ENCODE assay signal across 9 cellular contexts in the genomic region with DNA sequence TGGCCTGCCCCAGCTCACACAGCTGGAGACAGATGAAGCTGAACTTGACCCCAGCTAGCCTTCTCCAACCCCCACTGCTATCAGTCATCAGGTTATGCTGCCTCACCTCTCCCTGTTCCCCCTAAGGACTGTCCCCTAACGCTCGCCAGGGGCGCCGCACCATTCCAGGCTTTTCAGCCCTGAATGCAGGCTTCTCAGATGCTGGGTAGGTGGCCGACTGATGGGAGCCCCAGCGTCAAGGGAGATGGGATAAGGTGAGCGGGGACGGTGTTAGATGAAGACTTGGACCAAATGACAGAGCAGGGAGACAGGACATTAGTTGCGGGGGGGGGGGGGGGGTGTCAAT. TPM values are rescaled to one million over a fixed set of nuclear protein-coding genes. Genes with fewer than 3 reads are reported as not detected.
DNase-seq lines count a peak whose midpoint lies in the region; ATAC-seq and TF ChIP-seq lines count a peak whose summit lies in the region.
"Had no signal": no experiment of that assay in that cellular context is flagged by ENCODE, and none has a peak within 500 bp of the region (broad histone marks: within the 10 kb centered on the region; RNA-seq: fewer than 3 reads in every experiment).

No MANE protein-coding gene starts in this region.

- no peak overlapping the region for H3K27ac Mint-ChIP-seq in WTC11

- H3K36me3 Mint-ChIP-seq in activated T-cell treated with anti-CD3 and anti-CD28 coated beads, Interleukin-2, amount 50 U/mL, for 4 hours (ENCODE audit: insufficient read depth) = no peaks in the 10 kb centered on the region
- H3K36me3 Mint-ChIP-seq in WTC11 = no peaks in the 10 kb centered on the region

- H3K27ac ChIP-seq in iPS-20b (ENCODE audit: low read length) (no peak overlapping the region), thoracic aorta (no peak overlapping the region), suprapubic skin (no peak overlapping the region)

- H3K4me3 ChIP-seq in iPS-20b (ENCODE audit: low read length) (peak overlapping the region; percentile 77), thoracic aorta (peak overlapping the region; percentile 70), suprapubic skin (no peak overlapping the region)

- peaks cover 7% of the 10 kb centered on the region for H3K4me1 Mint-ChIP-seq in activated T-cell treated with anti-CD3 and anti-CD28 coated beads, Interleukin-2, amount 50 U/mL, for 4 hours (ENCODE audit: low read depth)
- peaks cover 23% of the 10 kb centered on the region for H3K4me1 Mint-ChIP-seq in WTC11

- TF ChIP-seq CTCF in WTC11 (IDR thresholded peaks at IDR 0.05) (no peak), thoracic aorta (IDR thresholded peaks at IDR 0.05) (no peak), suprapubic skin (IDR thresholded peaks at IDR 0.05) (no peak)

- H3K27me3 ChIP-seq in iPS-20b (ENCODE audit: insufficient read depth, low read length) = peaks cover 18% of the 10 kb centered on the region
- H3K27me3 ChIP-seq in thoracic aorta (replicated peaks; ENCODE audit: insufficient read depth) = no peaks in the 10 kb centered on the region
- peaks cover 43% of the 10 kb centered on the region for H3K27me3 ChIP-seq in suprapubic skin

- ATAC-seq in activated T-cell treated with anti-CD3 and anti-CD28 coated beads, Interleukin-2, amount 50 U/mL, for 4 hours = no peak
- ATAC-seq in WTC11 (no peak; the same call in 1 of the 2 replicates), thoracic aorta (ENCODE audit: insufficient number of reproducible peaks, low FRiP score, low read depth) (no peak)

- H3K36me3 ChIP-seq in iPS-20b (ENCODE audit: insufficient read depth, low read depth, low read length) (no peaks in the 10 kb centered on the region), thoracic aorta (no peaks in the 10 kb centered on the region), suprapubic skin (no peaks in the 10 kb centered on the region)

- H3K4me1 ChIP-seq in iPS-20b (ENCODE audit: insufficient read depth, low read length) (no peaks in the 10 kb centered on the region; the same call in 1 of the 2 replicates), thoracic aorta (ENCODE audit: control insufficient read depth in 1 of 2, low read depth in 2 of 2) (no peaks in the 10 kb centered on the region), suprapubic skin (peaks cover 18% of the 10 kb centered on the region)

- no peak for TF ChIP-seq POLR2A in suprapubic skin (IDR thresholded peaks at IDR 0.05)

- H3K4me3 Mint-ChIP-seq in activated T-cell treated with anti-CD3 and anti-CD28 coated beads, Interleukin-2, amount 50 U/mL, for 4 hours = peak overlapping the region; percentile 77
- H3K4me3 Mint-ChIP-seq in WTC11 = peak overlapping the region; percentile 67

- DNase-seq in activated T-cell treated with anti-CD3 and anti-CD28 coated beads, Interleukin-2, amount 50 U/mL, for 4 hours = no peak
- no peak for DNase-seq in activated T-cell treated with anti-CD3 and anti-CD28 coated beads, Interleukin-2, amount 50 U/mL, for 48 hours
- DNase-seq in WTC11 (ENCODE audit: low spot score) (peak; percentile 36), thoracic aorta (ENCODE audit: low spot score) (no peak), suprapubic skin (ENCODE audit: low spot score in 2 of 2) (no peak), NK-92 (lab: John Stamatoyannopoulos, UW; ENCODE audit: unreplicated experiment) (no peak), NCI-H187 treated with DMSO at 0.1 percent for 48 hours (lab: John Stamatoyannopoulos, UW) (no peak)

- H3K9me3 ChIP-seq in iPS-20b (ENCODE audit: insufficient read depth, low read depth, low read length) (no peaks in the 10 kb centered on the region), thoracic aorta (no peaks in the 10 kb centered on the region), suprapubic skin (no peaks in the 10 kb centered on the region)

- 18% methylated on average over 9 of the region's 9 CpGs for WGBS in suprapubic skin

- H3K27me3 Mint-ChIP-seq in activated T-cell treated with anti-CD3 and anti-CD28 coated beads, Interleukin-2, amount 50 U/mL, for 4 hours (ENCODE audit: low read depth) = peaks cover 19% of the 10 kb centered on the region
- H3K27me3 Mint-ChIP-seq in WTC11 (ENCODE audit: low read depth) = peaks cover 7% of the 10 kb centered on the region

- no peak for TF ChIP-seq EP300 in suprapubic skin (IDR thresholded peaks at IDR 0.05)

- H3K9me3 Mint-ChIP-seq in activated T-cell treated with anti-CD3 and anti-CD28 coated beads, Interleukin-2, amount 50 U/mL, for 4 hours = no peaks in the 10 kb centered on the region
- H3K9me3 Mint-ChIP-seq in WTC11 = no peaks in the 10 kb centered on the region

- CTCF ChIA-PET in WTC11 (lab: Charles Lee) = interaction anchor here (0.6 to 7.0 kb wide), 38 partner anchors 8 to 663 kb away, joined by 3 to 240 read pairs (median 7); partner anchors contain the start of gene TLL2

- H3K9ac ChIP-seq in iPS-20b (ENCODE audit: low read depth, low read length) = peak overlapping the region; percentile 62; the same call in 1 of the 2 replicates

- POLR2A ChIA-PET in WTC11 (lab: Charles Lee) = no interaction called here

TF ChIP-seq in WTC11, 78 proteins besides CTCF, POLR2A, EP300 and RAD21:
- no peak for TF ChIP-seq NR2C2 (CRISPR knock-in tag; IDR thresholded peaks at IDR 0.05)
- no peak for TF ChIP-seq ZNF425 (CRISPR knock-in tag; conservative IDR thresholded peaks at IDR 0.05)
- TF ChIP-seq ESRRA (CRISPR knock-in tag; IDR thresholded peaks at IDR 0.05; ENCODE audit: borderline replicate concordance) = no peak
- no peak for TF ChIP-seq PRRX2 (CRISPR knock-in tag; IDR thresholded peaks at IDR 0.05)
- no peak for TF ChIP-seq ZSCAN18 (CRISPR knock-in tag; IDR thresholded peaks at IDR 0.05)
- no peak for TF ChIP-seq USF1 (CRISPR knock-in tag; IDR thresholded peaks at IDR 0.05)

RNA-seq across cellular contexts. Expression of gene OPALIN, which starts 15.8 kb away (rescaled TPM):
- not detected for total RNA-seq in activated T-cell treated with anti-CD3 and anti-CD28 coated beads, Interleukin-2, amount 50 U/mL, for 4 hours
- total RNA-seq in WTC11 (2021) (0.04 TPM in 1 of 3 replicates, not detected in the others), thoracic aorta (not detected), suprapubic skin (not detected)
- total RNA-seq: activated CD8-positive, alpha-beta memory T cell treated with anti-CD3 and anti-CD28 coated beads for 36 hours had no signal
